In genomic region chr15:25527118-25527517, GRCh38 we compare ENCODE assay signal across 22 cellular contexts.
"Had no signal": no experiment of that assay in that cellular context is flagged by ENCODE, and none has a peak within 500 bp of the region (broad histone marks: within the 10 kb centered on the region; RNA-seq: fewer than 3 reads in every experiment).

No MANE protein-coding gene starts in this region.

- DNase-seq: activated CD4-positive, alpha-beta memory T cell treated with anti-CD3 and anti-CD28 coated beads for 36 hours; activated CD4-positive, alpha-beta T cell treated with anti-CD3 and anti-CD28 coated beads for 1 hour; activated effector memory CD4-positive, alpha-beta T cell treated with Interleukin-2 at 50 U/mL for 16 hours; activated T-cell treated with anti-CD3 and anti-CD28 coated beads, Interleukin-2, amount 50 U/mL, for 24 hours; cerebellar nuclear complex; effector memory CD4-positive, alpha-beta T cell; mammary epithelial cell; naive B cell; ovary; sigmoid colon; stimulated activated CD4-positive, alpha-beta T cell treated with anti-CD3 and anti-CD28 coated beads, Interleukin-12 subunit alpha, Interleukin-12 subunit beta, amount 100 ng/mL, for 4 hours; stimulated activated CD4-positive, alpha-beta T cell treated with anti-CD3 and anti-CD28 coated beads, Interleukin-2, amount 100 ng/mL, for 48 hours; stimulated activated naive CD4-positive, alpha-beta T cell treated with Interleukin-2 at 50 U/mL for 16 hours; substantia nigra had no signal

- H3K9me3 ChIP-seq: gastroesophageal sphincter, ovary, vagina had no signal

- H3K36me3 ChIP-seq: gastroesophageal sphincter, left lung, ovary, sigmoid colon, tibial nerve, vagina had no signal

- ATAC-seq: gastroesophageal sphincter, left lung had no signal

- H3K4me1 ChIP-seq: left lung, tibial nerve, vagina had no signal

- H2AFZ ChIP-seq: neural progenitor cell had no signal

- H3K9ac ChIP-seq: neural progenitor cell had no signal

- H3K4me2 ChIP-seq: neural progenitor cell had no signal

- H3K36me3 Mint-ChIP-seq: activated CD4-positive, alpha-beta memory T cell treated with anti-CD3 and anti-CD28 coated beads for 36 hours had no signal

- H3K4me1 Mint-ChIP-seq: activated naive CD4-positive, alpha-beta T cell treated with anti-CD3 and anti-CD28 coated beads, Interleukin-2, amount 50 U/mL, for 24 hours; naive B cell had no signal

- H3K4me3 Mint-ChIP-seq: activated CD4-positive, alpha-beta memory T cell treated with anti-CD3 and anti-CD28 coated beads for 36 hours; activated naive CD4-positive, alpha-beta T cell treated with anti-CD3 and anti-CD28 coated beads, Interleukin-2, amount 50 U/mL, for 24 hours; activated T-cell treated with anti-CD3 and anti-CD28 coated beads, Interleukin-2, amount 50 U/mL, for 24 hours; naive B cell; neural progenitor cell had no signal

- H3K27me3 ChIP-seq: gastroesophageal sphincter, left lung, neural progenitor cell, ovary, sigmoid colon, tibial nerve, vagina had no signal

- H3K27ac ChIP-seq: gastroesophageal sphincter, left lung, neural progenitor cell, ovary, sigmoid colon, tibial nerve, vagina, VCaP had no signal

- FAIRE-seq: islet of Langerhans had no signal

- H3K27me3 Mint-ChIP-seq: activated CD4-positive, alpha-beta memory T cell treated with anti-CD3 and anti-CD28 coated beads for 36 hours; activated T-cell treated with anti-CD3 and anti-CD28 coated beads, Interleukin-2, amount 50 U/mL, for 24 hours; naive B cell had no signal

- H3K4me3 ChIP-seq: gastroesophageal sphincter, left lung, neural progenitor cell, ovary, sigmoid colon, tibial nerve, vagina had no signal

- H3K27ac Mint-ChIP-seq: activated CD4-positive, alpha-beta memory T cell treated with anti-CD3 and anti-CD28 coated beads for 36 hours; activated naive CD4-positive, alpha-beta T cell treated with anti-CD3 and anti-CD28 coated beads, Interleukin-2, amount 50 U/mL, for 24 hours; activated T-cell treated with anti-CD3 and anti-CD28 coated beads, Interleukin-2, amount 50 U/mL, for 24 hours; naive B cell; neural progenitor cell had no signal
